27 cellular contexts compared by ENCODE assay signal in genomic region chr3:153063337-153063736, GRCh38.
"Had no signal": no experiment of that assay in that cellular context is flagged by ENCODE, and none has a peak within 500 bp of the region (broad histone marks: within the 10 kb centered on the region; RNA-seq: fewer than 3 reads in every experiment).

No MANE protein-coding gene starts in this region.

- H3K27ac ChIP-seq: epithelial cell of prostate, esophagus squamous epithelium, gastrocnemius medialis, heart right ventricle, left lung, lower lobe of right lung had no signal

- H3K27me3 Mint-ChIP-seq: dendritic cell treated with granulocyte-macrophage colony-stimulating factor and Interleukin-4, amounts not matched to agents 40 ng/mL and 50 ng/mL, for 4 days had no signal

- ATAC-seq: effector memory CD8-positive, alpha-beta T cell; esophagus mucosa; gastrocnemius medialis; heart right ventricle; left cardiac atrium; left lung; left ventricle myocardium superior; lower lobe of right lung; mucosa of descending colon had no signal

- H3K27me3 ChIP-seq: esophagus squamous epithelium, gastrocnemius medialis, heart right ventricle, left lung had no signal

- DNase-seq: cortex of kidney; effector CD8-positive, alpha-beta T cell; effector memory CD8-positive, alpha-beta T cell; endodermal cell; erythroblast; esophagus squamous epithelium; foreskin fibroblast; foreskin melanocyte; gastrocnemius medialis; glutamatergic neuron; head of caudate nucleus; heart right ventricle; hippocampal formation; left cardiac atrium; left lung; left ventricle myocardium superior; lower lobe of right lung; mesenchymal stem cell; mucosa of descending colon; naive B cell had no signal

- H3K36me3 Mint-ChIP-seq: mesothelial cell of epicardium, naive B cell had no signal

- H3K36me3 ChIP-seq: esophagus squamous epithelium, gastrocnemius medialis, heart right ventricle, left lung, lower lobe of right lung had no signal

- H3K4me3 Mint-ChIP-seq: dendritic cell treated with granulocyte-macrophage colony-stimulating factor and Interleukin-4, amounts not matched to agents 40 ng/mL and 50 ng/mL, for 4 days; effector memory CD8-positive, alpha-beta T cell; endodermal cell; mesothelial cell of epicardium; naive B cell had no signal

- H3K4me1 Mint-ChIP-seq: mesothelial cell of epicardium, naive B cell had no signal

- FAIRE-seq: endometrium, islet of Langerhans, keratinocyte had no signal

- H3K9me3 Mint-ChIP-seq: dendritic cell treated with granulocyte-macrophage colony-stimulating factor and Interleukin-4, amounts not matched to agents 40 ng/mL and 50 ng/mL, for 4 days; effector memory CD8-positive, alpha-beta T cell; endodermal cell; mesothelial cell of epicardium had no signal

- H3K27ac Mint-ChIP-seq: dendritic cell treated with granulocyte-macrophage colony-stimulating factor and Interleukin-4, amounts not matched to agents 40 ng/mL and 50 ng/mL, for 4 days; effector memory CD8-positive, alpha-beta T cell; endodermal cell; mesothelial cell of epicardium had no signal

- H3K4me3 ChIP-seq: esophagus squamous epithelium, gastrocnemius medialis, heart right ventricle, left lung, lower lobe of right lung, mucosa of descending colon had no signal

- H3K4me1 ChIP-seq: gastrocnemius medialis, lower lobe of right lung had no signal

- H3K9me3 ChIP-seq: esophagus squamous epithelium, gastrocnemius medialis, heart right ventricle, left lung, lower lobe of right lung, mucosa of descending colon had no signal
